Comparison of ENCODE assay signal across 1 cellular context in the genomic region with DNA sequence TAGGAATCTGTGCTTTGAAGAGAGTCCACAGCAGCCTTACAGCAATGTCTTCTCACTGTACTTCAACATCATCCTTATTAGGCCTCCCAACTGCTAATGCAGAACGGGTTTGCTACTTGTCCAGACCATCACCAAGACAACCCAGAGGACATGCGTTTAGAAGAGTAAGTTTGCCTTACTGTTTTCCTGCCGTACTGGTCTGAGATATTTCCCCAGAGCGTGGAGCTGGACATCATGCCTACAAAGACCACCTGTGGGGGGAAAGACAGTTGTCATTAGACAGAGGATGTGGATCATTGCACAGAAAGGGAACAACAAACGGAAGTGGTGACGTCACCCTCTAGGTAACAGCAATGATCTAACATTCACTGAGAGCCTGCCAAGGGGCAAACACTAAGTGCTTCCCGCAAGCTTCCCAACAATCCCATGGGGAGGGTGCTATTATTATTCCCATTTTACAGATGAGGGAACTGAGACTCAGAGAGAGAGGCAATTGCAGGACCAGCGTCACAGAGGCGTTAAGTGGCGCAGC.
TF ChIP-seq lines count a peak whose summit lies in the region.

No MANE protein-coding gene starts in this region.

TF ChIP-seq in HEK293, 187 proteins besides CTCF, POLR2A, EP300 and RAD21 (continued from another document):
- TF ChIP-seq ATF2 (tag by site-specific recombination; IDR thresholded peaks at IDR 0.05; ENCODE audit: low read depth) = peak; percentile 81
